In genomic region chr5:44844744-44845143, GRCh38 we compare ENCODE assay signal across 27 cellular contexts. TPM values are rescaled to one million over a fixed set of nuclear protein-coding genes. Genes with fewer than 3 reads are reported as not detected.
DNase-seq lines count a peak whose midpoint lies in the region; ATAC-seq, FAIRE-seq and TF ChIP-seq lines count a peak whose summit lies in the region.
"Had no signal": no experiment of that assay in that cellular context is flagged by ENCODE, and none has a peak within 500 bp of the region (broad histone marks: within the 10 kb centered on the region; RNA-seq: fewer than 3 reads in every experiment).

No MANE protein-coding gene starts in this region.

- no peak overlapping the region for H3K27ac ChIP-seq in PC-3 (ENCODE audit: low read length)
- H3K27ac ChIP-seq: 22Rv1; A549; BLaER1 treated with 17β-estradiol and CSF1 and Interleukin-3, amounts not matched to agents 10 nM and 100 nM; C4-2B had no signal

- TF ChIP-seq CTCF in D721Med (IDR thresholded peaks at IDR 0.05; ENCODE audit: insufficient read depth, missing control alignments) (no peak), PC-3 (conservative IDR thresholded peaks at IDR 0.05; ENCODE audit: low read depth, low read length) (no peak), bronchial epithelial cell (IDR thresholded peaks at IDR 0.05; ENCODE audit: insufficient read depth, low read length, severe bottlenecking) (no peak), nephron progenitor cell (IDR thresholded peaks at IDR 0.05) (no peak)

- no peak overlapping the region for H3K9ac ChIP-seq in PC-3 (ENCODE audit: low read length)
- H3K9ac ChIP-seq: BLaER1 treated with 17β-estradiol and CSF1 and Interleukin-3, amounts not matched to agents 10 nM and 100 nM had no signal

- no peaks in the 10 kb centered on the region for H3K9me3 ChIP-seq in PC-3 (ENCODE audit: low read length)
- H3K9me3 ChIP-seq: A549 had no signal

- BruUV-seq in PC-3 (replicated peaks; lab: Mats Ljungman, UMichigan), result no TSS peak

- H3K4me1 ChIP-seq in PC-3 (ENCODE audit: insufficient read depth, low read length), result peaks cover 11% of the 10 kb centered on the region
- H3K4me1 ChIP-seq: A549, Caco-2 had no signal

- H3K4me1 Mint-ChIP-seq in nephron progenitor cell, result no peaks in the 10 kb centered on the region
- H3K4me1 Mint-ChIP-seq: B cell had no signal

- H3K79me2 ChIP-seq in PC-3 (ENCODE audit: low read length), result no peaks in the 10 kb centered on the region

- H3F3A ChIP-seq in PC-3 (ENCODE audit: low read length, unreplicated experiment), result peaks cover 4% of the 10 kb centered on the region

- peak overlapping the region; percentile 27; the same call in 1 of the 2 replicates for H3K4me2 ChIP-seq in PC-3 (ENCODE audit: low read length)
- H3K4me2 ChIP-seq: A549; BLaER1 treated with 17β-estradiol and CSF1 and Interleukin-3, amounts not matched to agents 10 nM and 100 nM had no signal

- no peak overlapping the region for H3K4me3 Mint-ChIP-seq in nephron progenitor cell
- H3K4me3 Mint-ChIP-seq: B cell; CD4-positive, alpha-beta T cell; CD8-positive, alpha-beta T cell had no signal

- no peak overlapping the region for H3K27ac Mint-ChIP-seq in nephron progenitor cell
- H3K27ac Mint-ChIP-seq: B cell; CD4-positive, alpha-beta T cell; CD8-positive, alpha-beta T cell had no signal

- FAIRE-seq in D721Med (lab: Jason Lieb, UNC), result peak; percentile 11
- no peak for FAIRE-seq in bronchial epithelial cell (lab: Jason Lieb, UNC)
- FAIRE-seq in islet of Langerhans (lab: Jason Lieb, UNC), result peak; percentile 27
- FAIRE-seq: A549, GM12878, GM12892, GM18507 had no signal

- POLR2A ChIA-PET in PC-3 (lab: Charles Lee; ENCODE audit: unreplicated experiment) (no interaction called here), HEK293T (lab: Yijun Ruan, JAX) (no interaction called here)

- no peak for DNase-seq in D721Med (ENCODE audit: insufficient read length, low spot score)
- peak; percentile 67 for DNase-seq in PC-3
- DNase-seq in bronchial epithelial cell (ENCODE audit: low read depth), result peak; percentile 42
- no peak for DNase-seq in HEK293T (ENCODE audit: extremely low spot score)
- DNase-seq in nephron progenitor cell, result no peak
- DNase-seq: AML-193; Caco-2; Calu3; CD4-positive, alpha-beta T cell; CD8-positive, alpha-beta T cell; DMS 273 treated with DMSO at 0.1 percent for 48 hours; DMS153; DMS53; DMS79; DND-41; EL; GDM1 had no signal

- peaks cover 6% of the 10 kb centered on the region for H3K36me3 Mint-ChIP-seq in nephron progenitor cell (ENCODE audit: low read depth)

- H3K9me3 Mint-ChIP-seq in nephron progenitor cell, result peaks cover 6% of the 10 kb centered on the region
- H3K9me3 Mint-ChIP-seq: CD4-positive, alpha-beta T cell; CD8-positive, alpha-beta T cell had no signal

- H3K4me3 ChIP-seq in PC-3 (ENCODE audit: low read length) (no peak overlapping the region), bronchial epithelial cell (ENCODE audit: low read depth, low read length) (no peak overlapping the region)
- H3K4me3 ChIP-seq: A549; BLaER1 treated with 17β-estradiol and CSF1 and Interleukin-3, amounts not matched to agents 10 nM and 100 nM; GM12878 had no signal

- ATAC-seq in PC-3 (peak; percentile 68), HG02798 (IDR thresholded peaks at IDR 0.05; ENCODE audit: poor library complexity, unreplicated experiment) (no peak)
- ATAC-seq: A549; CD8-positive, alpha-beta T cell; GM12878 had no signal

- intact Hi-C loops in PC-3 (cut with micrococcal nuclease), result no loop called here

- CTCF ChIA-PET in PC-3 (lab: Charles Lee), result no interaction called here
- CTCF ChIA-PET in HEK293T (lab: Yijun Ruan, JAX), result no interaction called here

- no peaks in the 10 kb centered on the region for H4K20me1 ChIP-seq in PC-3 (ENCODE audit: low read length)
- H4K20me1 ChIP-seq: BLaER1 treated with 17β-estradiol and CSF1 and Interleukin-3, amounts not matched to agents 10 nM and 100 nM had no signal

- H3K36me3 ChIP-seq in PC-3 (ENCODE audit: low read depth, low read length), result no peaks in the 10 kb centered on the region
- H3K36me3 ChIP-seq in bronchial epithelial cell (ENCODE audit: control insufficient read depth, insufficient read depth, low read length), result no peaks in the 10 kb centered on the region

- H3K27me3 Mint-ChIP-seq in nephron progenitor cell (ENCODE audit: low read depth, poor library complexity), result no peaks in the 10 kb centered on the region
- H3K27me3 Mint-ChIP-seq: B cell; CD4-positive, alpha-beta T cell had no signal

- H2AFZ ChIP-seq in PC-3 (ENCODE audit: low read length), result no peak overlapping the region

- H3K27me3 ChIP-seq in PC-3 (ENCODE audit: low read length) (no peaks in the 10 kb centered on the region), bronchial epithelial cell (ENCODE audit: control insufficient read depth, insufficient read depth, low read length) (no peaks in the 10 kb centered on the region)
- H3K27me3 ChIP-seq: BLaER1 treated with 17β-estradiol and CSF1 and Interleukin-3, amounts not matched to agents 10 nM and 100 nM had no signal

- no peaks in the 10 kb centered on the region for H3K9me2 ChIP-seq in PC-3 (replicated peaks; ENCODE audit: low read length)

TF ChIP-seq in HEK293T, 16 proteins besides CTCF, POLR2A, EP300 and RAD21:
- TF ChIP-seq PKNOX1 (IDR thresholded peaks at IDR 0.05) (no peak), FOXM1 (IDR thresholded peaks at IDR 0.05; ENCODE audit: borderline replicate concordance) (no peak), SUZ12 (IDR thresholded peaks at IDR 0.05) (no peak), HDGF (IDR thresholded peaks at IDR 0.05; ENCODE audit: borderline replicate concordance) (no peak)

RNA-seq across cellular contexts. Expression of gene MRPS30, which starts 36.0 kb away (rescaled TPM):
- total RNA-seq in PC-3 (2014; rRNA removed) (139 and 149 TPM in 2 replicates), bronchial epithelial cell (46.7 and 61.6 TPM in 2 replicates)

Comparison
In these comparisons a context has a peak if more than half of its experiments do, and no peak if none do; other contexts are left out.
1. DNase-seq: peak in PC-3 (single experiment) and bronchial epithelial cell (single experiment); none in D721Med (single experiment), HEK293T (single experiment) and nephron progenitor cell (single experiment).